Comparison of ENCODE assay signal across 12 cellular contexts in genomic region chr11:32792111-32792947, GRCh38. TPM values are rescaled to one million over a fixed set of nuclear protein-coding genes. Genes with fewer than 3 reads are reported as not detected.
DNase-seq lines count a peak whose midpoint lies in the region; ATAC-seq, FAIRE-seq and TF ChIP-seq lines count a peak whose summit lies in the region.
"Had no signal": no experiment of that assay in that cellular context is flagged by ENCODE, and none has a peak within 500 bp of the region (broad histone marks: within the 10 kb centered on the region; RNA-seq: fewer than 3 reads in every experiment).

No MANE protein-coding gene starts in this region.

- no peaks in the 10 kb centered on the region for H3K27me3 ChIP-seq in GM12878 (replicated peaks in 1 of 2; ENCODE audit: control insufficient read depth in 2 of 2, insufficient read depth in 2 of 2, low read length in 1 of 2)

- intact Hi-C loops in GM12878 (cut with micrococcal nuclease; ENCODE audit: unreplicated experiment): loop anchor here (2.0 kb wide), 1 partner anchor 418 kb away; no protein-coding TSS in a partner anchor

- no peaks in the 10 kb centered on the region for H3K9me3 ChIP-seq in GM12878 (replicated peaks; ENCODE audit: control insufficient read depth, insufficient read depth, low read length)

- peak overlapping the region; percentile 33; the same call in 1 of the 2 replicates for H2AFZ ChIP-seq in GM12878 (ENCODE audit: control insufficient read depth, low read depth, low read length)

- H3K4me1 ChIP-seq in GM12878 (ENCODE audit: control insufficient read depth, insufficient read depth, low read length): no peaks in the 10 kb centered on the region

- no peak overlapping the region for H3K27ac ChIP-seq in GM12878 (ENCODE audit: control insufficient read depth, insufficient read depth)

- H3K9ac ChIP-seq in GM12878 (ENCODE audit: control insufficient read depth, insufficient read depth, low read length): no peak overlapping the region

- no peak for TF ChIP-seq EP300 in GM12878 (IDR thresholded peaks at IDR 0.05; ENCODE audit: borderline replicate concordance in 1 of 2, control insufficient read depth in 1 of 2, low read depth in 2 of 2, low read length in 2 of 2)

- peaks cover 27% of the 10 kb centered on the region for H3K27me3 Mint-ChIP-seq in nephron (ENCODE audit: low read depth)

- TF ChIP-seq CTCF in GM12878 (IDR thresholded peaks at IDR 0.05 in 2 of 3, conservative IDR thresholded peaks at IDR 0.05 in 1 of 3; ENCODE audit: control insufficient read depth in 2 of 3, extremely low read depth in 1 of 3, insufficient read depth in 1 of 3, low read depth in 3 of 3, low read length in 3 of 3) (no peak), nephron (IDR thresholded peaks at IDR 0.05; ENCODE audit: unreplicated experiment in 3 of 3) (no peak)

- no TSS peak for BruUV-seq in GM12878 (replicated peaks; lab: Mats Ljungman, UMichigan)

- in situ Hi-C loops in GM12878 (cut with MboI): loop anchor here (5.0 kb wide), 1 partner anchor 470 kb away; no protein-coding TSS in a partner anchor

- H3K4me2 ChIP-seq in GM12878 (ENCODE audit: control insufficient read depth, insufficient read depth): peak overlapping the region; percentile 72

- peak; percentile 11 for ATAC-seq in GM18861 (IDR thresholded peaks at IDR 0.05; ENCODE audit: unreplicated experiment)
- ATAC-seq in HG02981 (IDR thresholded peaks at IDR 0.05; ENCODE audit: unreplicated experiment): peak; percentile 16
- ATAC-seq in GM12878: peak; percentile 26; the same call in 2 of the 3 replicates

- FAIRE-seq in GM12878 (lab: Jason Lieb, UNC): no peak
- FAIRE-seq: H54 had no signal

- no peak for TF ChIP-seq RAD21 in GM12878 (IDR thresholded peaks at IDR 0.05; ENCODE audit: insufficient read depth, low read depth, low read length)

- POLR2A ChIA-PET in GM12878 (lab: Charles Lee): no interaction called here

- no peak for TF ChIP-seq POLR2A in GM12878 (IDR thresholded peaks at IDR 0.05; ENCODE audit: low read depth, low read length)

- no peaks in the 10 kb centered on the region for H3K36me3 ChIP-seq in GM12878 (ENCODE audit: control insufficient read depth in 2 of 2, insufficient read depth in 2 of 2, low read length in 1 of 2)

- no peaks in the 10 kb centered on the region for H3K9me3 Mint-ChIP-seq in nephron
- H3K9me3 Mint-ChIP-seq: activated CD8-positive, alpha-beta T cell treated with anti-CD3 and anti-CD28 coated beads for 36 hours; central memory CD8-positive, alpha-beta T cell had no signal

- RAD21 ChIA-PET in GM12878 (lab: Charles Lee; ENCODE audit: unreplicated experiment): interaction anchor here (1.1 to 3.3 kb wide), 8 partner anchors 8 to 469 kb away, joined by 3 to 25 read pairs (median 5); no protein-coding TSS in a partner anchor

- SMC1A ChIA-PET in GM12878 (lab: Charles Lee; ENCODE audit: uncharacterized antibody, unreplicated experiment): interaction anchor here (0.5 to 3.6 kb wide), 19 partner anchors 11 to 598 kb away, joined by 3 to 45 read pairs (median 6); no protein-coding TSS in a partner anchor

- H3K36me3 Mint-ChIP-seq in nephron (ENCODE audit: low read depth): no peaks in the 10 kb centered on the region

- CTCF ChIA-PET in GM12878 (lab: Yijun Ruan, JAX): interaction anchor here (0.5 to 6.6 kb wide), 28 partner anchors 9 to 480 kb away, joined by 3 to 82 read pairs (median 4); no protein-coding TSS in a partner anchor

- DNase-seq in GM12878 (ENCODE audit: low read depth, low spot score) (no peak), ureter (ENCODE audit: low spot score) (no peak), AML-193 (lab: John Stamatoyannopoulos, UW) (no peak), hypothalamus (lab: John Stamatoyannopoulos, UW) (no peak), GM03348 (ENCODE audit: low spot score) (no peak)

- no peak overlapping the region for H3K27ac Mint-ChIP-seq in nephron
- H3K27ac Mint-ChIP-seq: activated CD8-positive, alpha-beta T cell treated with anti-CD3 and anti-CD28 coated beads for 36 hours had no signal

- H3K4me3 Mint-ChIP-seq in nephron: peak overlapping the region in 2 of 3 experiments; percentile 41
- H3K4me3 Mint-ChIP-seq: activated CD8-positive, alpha-beta T cell treated with anti-CD3 and anti-CD28 coated beads for 36 hours; central memory CD8-positive, alpha-beta T cell had no signal

- H3K4me3 ChIP-seq in GM12878: no peak overlapping the region

- no peaks in the 10 kb centered on the region for H3K79me2 ChIP-seq in GM12878 (ENCODE audit: control insufficient read depth, insufficient read depth, low read length)

- H3K4me1 Mint-ChIP-seq in nephron: peaks cover 6% of the 10 kb centered on the region
- H3K4me1 Mint-ChIP-seq: central memory CD8-positive, alpha-beta T cell had no signal

- 1% methylated on average over 6 of the region's 6 CpGs for WGBS in GM12878 (ENCODE audit: insufficient coverage, insufficient replicate concordance, low lambda C conversion rate, missing lambda C conversion rate)

- no peaks in the 10 kb centered on the region for H4K20me1 ChIP-seq in GM12878 (ENCODE audit: control insufficient read depth, insufficient read depth)

TF ChIP-seq in GM12878, 131 proteins besides CTCF, POLR2A, EP300 and RAD21 (continues in another document):
- TF ChIP-seq TCF7 (IDR thresholded peaks at IDR 0.05; ENCODE audit: borderline replicate concordance) (no peak), IKZF2 (IDR thresholded peaks at IDR 0.05) (no peak), MXI1 (IDR thresholded peaks at IDR 0.05; ENCODE audit: low read depth, low read length) (no peak), ZNF687 (IDR thresholded peaks at IDR 0.05) (no peak)

RNA-seq across cellular contexts. Expression of gene CCDC73, which starts 2.1 kb away (rescaled TPM):
- total RNA-seq in GM12878 (2013; cell fraction: nucleolus; rRNA removed): 0.46 and 0.78 TPM in 2 replicates
- total RNA-seq in GM12878 (2014; rRNA removed) (0.16 and 0.23 TPM in 2 replicates), GM12878 (2014; rRNA removed; fragmentation: Illumina TruSeq; extraction: Trizol) (0.27 and 0.78 TPM in 2 replicates), GM12878 (2021) (0.05 and 0.11 TPM in 2 replicates), ureter (0.26 TPM)
- 0.08 TPM for polyA plus RNA-seq in GM12878 (2011; ENCODE audit: low read depth)
- polyA plus RNA-seq in GM12878 (2011; rRNA removed) (0.16 and 0.32 TPM in 2 replicates), GM12878 (2014; fragmentation: Illumina TruSeq; extraction: Trizol) (0.10 TPM in 1 of 2 replicates, not detected in the other), GM12878 (2014; fragmentation: Nextera tagmentation; extraction: Ambion mirVana) (under 1 TPM; 0.11 to 0.57 TPM), GM12878 (2014; rRNA removed) (0.05 and 0.09 TPM in 2 replicates), GM12878 (2016; fragmentation: Nextera tagmentation; extraction: Ambion mirVana) (under 1 TPM; 0.05 to 0.20 TPM)
- polyA plus RNA-seq in GM12878 (2011; cell fraction: cytosol; rRNA removed): 0.03 and 0.05 TPM in 2 replicates
- 0.12 and 0.18 TPM in 2 replicates for polyA plus RNA-seq in GM12878 (2011; cell fraction: nucleus; rRNA removed)
- 0.10 and 0.24 TPM in 2 replicates for polyA plus RNA-seq in GM12878 (2012)
- 0.07 and 0.10 TPM in 2 replicates for polyA minus RNA-seq in GM12878 (2011; rRNA and poly(A)+ RNA removed)
- polyA minus RNA-seq in GM12878 (2011; cell fraction: cytosol; rRNA and poly(A)+ RNA removed): not detected in 2 replicates
- 0.24 and 0.38 TPM in 2 replicates for polyA minus RNA-seq in GM12878 (2011; cell fraction: nucleus; rRNA and poly(A)+ RNA removed)
- total RNA-seq: activated CD8-positive, alpha-beta T cell treated with anti-CD3 and anti-CD28 coated beads for 36 hours; RPMI7951 had no signal

RNA-seq across cellular contexts. Expression of gene PRRG4, which starts 37.4 kb away (rescaled TPM):
- total RNA-seq in GM12878 (2013; cell fraction: nucleolus; rRNA removed): 3.3 and 3.5 TPM in 2 replicates
- 2.3 and 2.8 TPM in 2 replicates for total RNA-seq in GM12878 (2014; rRNA removed)
- total RNA-seq in GM12878 (2014; rRNA removed; fragmentation: Illumina TruSeq; extraction: Trizol): 2.5 and 2.6 TPM in 2 replicates
- total RNA-seq in GM12878 (2021): 2.1 and 2.7 TPM in 2 replicates
- 0.52 TPM for polyA plus RNA-seq in GM12878 (2011; ENCODE audit: low read depth)
- 4.9 and 6.2 TPM in 2 replicates for polyA plus RNA-seq in GM12878 (2011; rRNA removed)
- polyA plus RNA-seq in GM12878 (2011; cell fraction: cytosol; rRNA removed): 2.4 and 2.7 TPM in 2 replicates
- polyA plus RNA-seq in GM12878 (2011; cell fraction: nucleus; rRNA removed): 1.2 and 1.4 TPM in 2 replicates
- polyA plus RNA-seq in GM12878 (2012): 0.81 and 0.88 TPM in 2 replicates
- 2.5 and 3.2 TPM in 2 replicates for polyA plus RNA-seq in GM12878 (2014; fragmentation: Illumina TruSeq; extraction: Trizol)
- polyA plus RNA-seq in GM12878 (2014; fragmentation: Nextera tagmentation; extraction: Ambion mirVana): 1 to 10 TPM; 1.0 to 1.1 TPM
- polyA plus RNA-seq in GM12878 (2014; rRNA removed): 1.5 and 1.7 TPM in 2 replicates
- polyA plus RNA-seq in GM12878 (2016; fragmentation: Nextera tagmentation; extraction: Ambion mirVana): under 1 TPM; 0.55 to 0.63 TPM
- polyA minus RNA-seq in GM12878 (2011; rRNA and poly(A)+ RNA removed): 2.5 and 2.7 TPM in 2 replicates
- 1.1 and 2.2 TPM in 2 replicates for polyA minus RNA-seq in GM12878 (2011; cell fraction: cytosol; rRNA and poly(A)+ RNA removed)
- 0.73 and 1.6 TPM in 2 replicates for polyA minus RNA-seq in GM12878 (2011; cell fraction: nucleus; rRNA and poly(A)+ RNA removed)
- 8.6 TPM for total RNA-seq in ureter
